In the genomic region with DNA sequence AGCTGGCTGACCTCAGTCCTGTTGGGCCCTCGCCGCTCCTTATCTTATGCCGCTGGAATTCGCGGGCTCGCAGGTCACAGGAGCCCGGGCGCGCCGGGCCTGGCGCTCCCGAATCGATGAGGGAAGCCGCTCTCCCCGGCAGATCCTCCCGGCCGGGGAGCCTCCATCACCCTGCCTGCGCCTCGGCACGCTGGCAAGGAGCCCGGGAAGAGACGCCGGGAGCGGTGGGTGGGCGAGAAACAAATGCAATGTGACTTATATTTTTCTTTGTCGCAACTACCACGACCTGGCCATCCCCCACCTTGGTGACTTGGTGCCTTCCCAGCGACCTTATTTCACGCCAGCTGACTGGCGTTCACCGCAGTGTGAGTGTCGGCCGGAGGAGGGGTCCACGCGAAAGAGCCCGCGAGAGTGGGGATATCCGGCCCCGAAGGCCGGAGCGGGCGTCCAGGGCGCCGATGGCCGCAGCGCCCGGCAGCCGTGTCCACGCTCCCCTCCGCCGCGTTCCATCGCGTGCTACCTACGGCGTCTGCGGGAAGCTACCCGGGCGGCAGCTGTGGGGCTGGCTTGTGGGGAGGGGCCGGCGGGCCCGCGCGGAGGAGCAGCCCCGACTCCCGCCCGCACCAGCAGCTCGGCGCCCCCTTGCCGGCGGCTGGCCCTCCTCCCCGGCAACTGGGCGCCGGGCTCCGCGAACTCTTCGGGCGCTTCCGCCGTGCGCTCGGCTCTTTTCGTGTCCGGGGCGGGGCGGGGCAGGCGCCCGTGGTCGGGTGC, we compare ENCODE assay signal across 1 cellular context.
TF ChIP-seq lines count a peak whose summit lies in the region.

No MANE protein-coding gene starts in this region.

TF ChIP-seq in HepG2, 621 proteins besides CTCF, POLR2A, EP300 and RAD21 (continued from another document and continues in another):
- peak; percentile 18; the same call in 1 of the 2 replicates for TF ChIP-seq ARHGAP35 (CRISPR knock-in tag; IDR thresholded peaks at IDR 0.05; ENCODE audit: borderline replicate concordance)
- TF ChIP-seq, protein P1, sequence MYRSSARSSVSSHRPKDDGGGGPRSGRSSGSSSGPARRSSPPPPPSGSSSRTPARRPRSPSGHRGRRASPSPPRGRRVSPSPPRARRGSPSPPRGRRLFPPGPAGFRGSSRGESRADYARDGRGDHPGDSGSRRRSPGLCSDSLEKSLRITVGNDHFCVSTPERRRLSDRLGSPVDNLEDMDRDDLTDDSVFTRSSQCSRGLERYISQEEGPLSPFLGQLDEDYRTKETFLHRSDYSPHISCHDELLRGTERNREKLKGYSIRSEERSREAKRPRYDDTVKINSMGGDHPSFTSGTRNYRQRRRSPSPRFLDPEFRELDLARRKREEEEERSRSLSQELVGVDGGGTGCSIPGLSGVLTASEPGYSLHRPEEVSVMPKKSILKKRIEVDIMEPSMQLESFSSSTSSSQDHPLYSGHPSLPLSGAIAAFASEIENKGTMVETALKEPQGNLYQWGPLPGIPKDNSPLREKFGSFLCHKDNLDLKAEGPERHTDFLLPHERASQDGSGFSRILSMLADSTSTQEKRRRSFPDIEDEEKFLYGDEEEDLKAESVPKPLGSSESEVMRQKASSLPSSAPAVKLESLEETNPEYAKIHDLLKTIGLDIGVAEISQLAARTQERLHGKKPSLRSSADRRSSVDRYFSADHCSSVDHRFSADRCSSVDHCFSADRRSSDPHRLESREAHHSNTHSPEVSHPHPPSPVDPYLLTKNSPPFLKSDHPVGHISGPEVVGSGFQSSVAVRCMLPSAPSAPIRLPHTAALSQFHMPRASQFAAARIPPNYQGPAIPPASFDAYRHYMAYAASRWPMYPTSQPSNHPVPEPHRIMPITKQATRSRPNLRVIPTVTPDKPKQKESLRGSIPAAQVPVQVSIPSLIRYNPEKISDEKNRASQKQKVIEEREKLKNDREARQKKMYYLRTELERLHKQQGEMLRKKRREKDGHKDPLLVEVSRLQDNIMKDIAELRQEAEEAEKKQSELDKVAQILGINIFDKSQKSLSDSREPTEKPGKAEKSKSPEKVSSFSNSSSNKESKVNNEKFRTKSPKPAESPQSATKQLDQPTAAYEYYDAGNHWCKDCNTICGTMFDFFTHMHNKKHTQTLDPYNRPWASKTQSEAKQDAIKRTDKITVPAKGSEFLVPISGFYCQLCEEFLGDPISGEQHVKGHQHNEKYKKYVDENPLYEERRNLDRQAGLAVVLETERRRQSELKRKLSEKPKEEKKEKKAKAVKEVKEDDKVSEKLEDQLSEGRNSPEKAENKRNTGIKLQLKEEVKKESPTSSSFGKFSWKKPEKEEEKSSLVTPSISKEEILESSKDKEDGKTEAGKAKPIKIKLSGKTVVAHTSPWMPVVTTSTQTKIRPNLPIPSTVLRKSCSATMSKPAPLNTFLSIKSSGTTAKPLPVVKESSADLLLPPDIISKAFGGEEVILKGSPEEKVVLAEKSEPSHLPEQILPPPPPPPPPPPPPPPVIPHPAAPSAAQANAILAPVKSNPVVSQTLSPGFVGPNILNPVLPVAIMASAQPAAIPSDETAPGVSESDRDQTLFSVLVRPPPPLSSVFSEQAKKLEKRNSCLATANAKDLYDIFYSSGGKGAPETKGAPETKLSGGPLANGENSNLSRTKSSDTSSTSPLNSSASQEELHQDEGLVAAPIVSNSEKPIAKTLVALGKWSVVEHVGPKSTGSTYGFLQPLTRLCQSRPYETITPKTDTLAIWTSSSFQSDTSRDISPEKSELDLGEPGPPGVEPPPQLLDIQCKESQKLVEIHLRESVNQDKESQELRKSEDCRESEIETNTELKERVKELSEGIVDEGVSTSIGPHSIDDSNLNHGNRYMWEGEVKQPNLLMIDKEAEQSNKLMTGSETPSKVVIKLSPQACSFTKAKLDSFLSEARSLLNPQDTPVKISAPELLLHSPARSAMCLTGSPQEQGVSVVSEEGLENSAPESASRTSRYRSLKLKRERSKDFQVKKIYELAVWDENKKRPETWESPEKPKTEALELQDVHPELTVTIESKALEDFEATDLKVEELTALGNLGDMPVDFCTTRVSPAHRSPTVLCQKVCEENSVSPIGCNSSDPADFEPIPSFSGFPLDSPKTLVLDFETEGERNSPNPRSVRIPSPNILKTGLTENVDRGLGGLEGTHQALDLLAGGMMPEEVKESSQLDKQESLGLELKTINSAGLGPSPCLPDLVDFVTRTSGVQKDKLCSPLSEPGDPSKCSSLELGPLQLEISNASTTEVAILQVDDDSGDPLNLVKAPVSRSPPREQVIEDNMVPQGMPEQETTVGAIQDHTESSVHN (CRISPR knock-in tag; IDR thresholded peaks at IDR 0.05): no peak
- TF ChIP-seq PHF5A (CRISPR knock-in tag; IDR thresholded peaks at IDR 0.05; ENCODE audit: low read depth, unreplicated experiment): no peak
- TF ChIP-seq ZNF296 (CRISPR knock-in tag; conservative IDR thresholded peaks at IDR 0.05): peak; percentile 67
- TF ChIP-seq, protein P2, sequence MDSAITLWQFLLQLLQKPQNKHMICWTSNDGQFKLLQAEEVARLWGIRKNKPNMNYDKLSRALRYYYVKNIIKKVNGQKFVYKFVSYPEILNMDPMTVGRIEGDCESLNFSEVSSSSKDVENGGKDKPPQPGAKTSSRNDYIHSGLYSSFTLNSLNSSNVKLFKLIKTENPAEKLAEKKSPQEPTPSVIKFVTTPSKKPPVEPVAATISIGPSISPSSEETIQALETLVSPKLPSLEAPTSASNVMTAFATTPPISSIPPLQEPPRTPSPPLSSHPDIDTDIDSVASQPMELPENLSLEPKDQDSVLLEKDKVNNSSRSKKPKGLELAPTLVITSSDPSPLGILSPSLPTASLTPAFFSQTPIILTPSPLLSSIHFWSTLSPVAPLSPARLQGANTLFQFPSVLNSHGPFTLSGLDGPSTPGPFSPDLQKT (CRISPR knock-in tag; IDR thresholded peaks at IDR 0.05; ENCODE audit: borderline replicate concordance): no peak
- TF ChIP-seq MYC (CRISPR knock-in tag; IDR thresholded peaks at IDR 0.05; ENCODE audit: borderline replicate concordance): peak; percentile 47
- no peak for TF ChIP-seq ZNF615 (CRISPR knock-in tag; IDR thresholded peaks at IDR 0.05; ENCODE audit: borderline replicate concordance)
- TF ChIP-seq ZFP36L2 (CRISPR knock-in tag; IDR thresholded peaks at IDR 0.05): no peak
- TF ChIP-seq ZEB1 (IDR thresholded peaks at IDR 0.05; ENCODE audit: insufficient replicate concordance, low read depth): peak; percentile 40
- TF ChIP-seq RFX3 (CRISPR knock-in tag; IDR thresholded peaks at IDR 0.05): no peak
- peak; percentile 25 to 46; a peak in 1 of 4 replicates for TF ChIP-seq NR2F1 (CRISPR knock-in tag; IDR thresholded peaks at IDR 0.05)
- TF ChIP-seq ZNF441 (CRISPR knock-in tag; IDR thresholded peaks at IDR 0.05; ENCODE audit: borderline replicate concordance): no peak
- no peak for TF ChIP-seq RCOR2 (CRISPR knock-in tag; IDR thresholded peaks at IDR 0.05)
- TF ChIP-seq ARNTL (CRISPR knock-in tag; IDR thresholded peaks at IDR 0.05): 0 out of 2 replicates have a peak, but pooled peaks have one; percentile 33
- TF ChIP-seq, protein P3, sequence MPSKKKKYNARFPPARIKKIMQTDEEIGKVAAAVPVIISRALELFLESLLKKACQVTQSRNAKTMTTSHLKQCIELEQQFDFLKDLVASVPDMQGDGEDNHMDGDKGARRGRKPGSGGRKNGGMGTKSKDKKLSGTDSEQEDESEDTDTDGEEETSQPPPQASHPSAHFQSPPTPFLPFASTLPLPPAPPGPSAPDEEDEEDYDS (CRISPR knock-in tag; IDR thresholded peaks at IDR 0.05): no peak; the same call in 1 of the 2 replicates
- TF ChIP-seq, protein P4, sequence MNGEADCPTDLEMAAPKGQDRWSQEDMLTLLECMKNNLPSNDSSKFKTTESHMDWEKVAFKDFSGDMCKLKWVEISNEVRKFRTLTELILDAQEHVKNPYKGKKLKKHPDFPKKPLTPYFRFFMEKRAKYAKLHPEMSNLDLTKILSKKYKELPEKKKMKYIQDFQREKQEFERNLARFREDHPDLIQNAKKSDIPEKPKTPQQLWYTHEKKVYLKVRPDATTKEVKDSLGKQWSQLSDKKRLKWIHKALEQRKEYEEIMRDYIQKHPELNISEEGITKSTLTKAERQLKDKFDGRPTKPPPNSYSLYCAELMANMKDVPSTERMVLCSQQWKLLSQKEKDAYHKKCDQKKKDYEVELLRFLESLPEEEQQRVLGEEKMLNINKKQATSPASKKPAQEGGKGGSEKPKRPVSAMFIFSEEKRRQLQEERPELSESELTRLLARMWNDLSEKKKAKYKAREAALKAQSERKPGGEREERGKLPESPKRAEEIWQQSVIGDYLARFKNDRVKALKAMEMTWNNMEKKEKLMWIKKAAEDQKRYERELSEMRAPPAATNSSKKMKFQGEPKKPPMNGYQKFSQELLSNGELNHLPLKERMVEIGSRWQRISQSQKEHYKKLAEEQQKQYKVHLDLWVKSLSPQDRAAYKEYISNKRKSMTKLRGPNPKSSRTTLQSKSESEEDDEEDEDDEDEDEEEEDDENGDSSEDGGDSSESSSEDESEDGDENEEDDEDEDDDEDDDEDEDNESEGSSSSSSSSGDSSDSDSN (CRISPR knock-in tag; IDR thresholded peaks at IDR 0.05): peak; percentile 91
- TF ChIP-seq RFX1 (IDR thresholded peaks at IDR 0.05): no peak
- TF ChIP-seq ZNF564 (CRISPR knock-in tag; IDR thresholded peaks at IDR 0.05): no peak; the same call in 1 of the 2 replicates
- no peak for TF ChIP-seq ZNF17 (CRISPR knock-in tag; IDR thresholded peaks at IDR 0.05)
- TF ChIP-seq KLF12 (CRISPR knock-in tag; IDR thresholded peaks at IDR 0.05; ENCODE audit: borderline replicate concordance): 0 out of 2 replicates have a peak, but pooled peaks have one; percentile 21
- TF ChIP-seq, protein P5, sequence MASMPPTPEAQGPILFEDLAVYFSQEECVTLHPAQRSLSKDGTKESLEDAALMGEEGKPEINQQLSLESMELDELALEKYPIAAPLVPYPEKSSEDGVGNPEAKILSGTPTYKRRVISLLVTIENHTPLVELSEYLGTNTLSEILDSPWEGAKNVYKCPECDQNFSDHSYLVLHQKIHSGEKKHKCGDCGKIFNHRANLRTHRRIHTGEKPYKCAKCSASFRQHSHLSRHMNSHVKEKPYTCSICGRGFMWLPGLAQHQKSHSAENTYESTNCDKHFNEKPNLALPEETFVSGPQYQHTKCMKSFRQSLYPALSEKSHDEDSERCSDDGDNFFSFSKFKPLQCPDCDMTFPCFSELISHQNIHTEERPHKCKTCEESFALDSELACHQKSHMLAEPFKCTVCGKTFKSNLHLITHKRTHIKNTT (CRISPR knock-in tag; IDR thresholded peaks at IDR 0.05): no peak
- no peak for TF ChIP-seq TEAD2 (CRISPR knock-in tag; IDR thresholded peaks at IDR 0.05)
- no peak for TF ChIP-seq ZNF83 (CRISPR knock-in tag; IDR thresholded peaks at IDR 0.05; ENCODE audit: borderline replicate concordance)
- no peak for TF ChIP-seq SMYD3 (CRISPR knock-in tag; IDR thresholded peaks at IDR 0.05)
- TF ChIP-seq, protein P6, sequence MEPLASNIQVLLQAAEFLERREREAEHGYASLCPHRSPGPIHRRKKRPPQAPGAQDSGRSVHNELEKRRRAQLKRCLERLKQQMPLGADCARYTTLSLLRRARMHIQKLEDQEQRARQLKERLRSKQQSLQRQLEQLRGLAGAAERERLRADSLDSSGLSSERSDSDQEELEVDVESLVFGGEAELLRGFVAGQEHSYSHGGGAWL (CRISPR knock-in tag; IDR thresholded peaks at IDR 0.05): peak; percentile 53; the same call in 1 of the 2 replicates
- TF ChIP-seq BRCA1 (CRISPR knock-in tag; IDR thresholded peaks at IDR 0.05): no peak
- no peak for TF ChIP-seq ZNF3 (CRISPR knock-in tag; IDR thresholded peaks at IDR 0.05)
- TF ChIP-seq NFKB2 (CRISPR knock-in tag; IDR thresholded peaks at IDR 0.05; ENCODE audit: borderline replicate concordance): peak; percentile 74; the same call in 1 of the 2 replicates
- TF ChIP-seq ZNF777 (CRISPR knock-in tag; IDR thresholded peaks at IDR 0.05): peak; percentile 81
- TF ChIP-seq, protein P7, sequence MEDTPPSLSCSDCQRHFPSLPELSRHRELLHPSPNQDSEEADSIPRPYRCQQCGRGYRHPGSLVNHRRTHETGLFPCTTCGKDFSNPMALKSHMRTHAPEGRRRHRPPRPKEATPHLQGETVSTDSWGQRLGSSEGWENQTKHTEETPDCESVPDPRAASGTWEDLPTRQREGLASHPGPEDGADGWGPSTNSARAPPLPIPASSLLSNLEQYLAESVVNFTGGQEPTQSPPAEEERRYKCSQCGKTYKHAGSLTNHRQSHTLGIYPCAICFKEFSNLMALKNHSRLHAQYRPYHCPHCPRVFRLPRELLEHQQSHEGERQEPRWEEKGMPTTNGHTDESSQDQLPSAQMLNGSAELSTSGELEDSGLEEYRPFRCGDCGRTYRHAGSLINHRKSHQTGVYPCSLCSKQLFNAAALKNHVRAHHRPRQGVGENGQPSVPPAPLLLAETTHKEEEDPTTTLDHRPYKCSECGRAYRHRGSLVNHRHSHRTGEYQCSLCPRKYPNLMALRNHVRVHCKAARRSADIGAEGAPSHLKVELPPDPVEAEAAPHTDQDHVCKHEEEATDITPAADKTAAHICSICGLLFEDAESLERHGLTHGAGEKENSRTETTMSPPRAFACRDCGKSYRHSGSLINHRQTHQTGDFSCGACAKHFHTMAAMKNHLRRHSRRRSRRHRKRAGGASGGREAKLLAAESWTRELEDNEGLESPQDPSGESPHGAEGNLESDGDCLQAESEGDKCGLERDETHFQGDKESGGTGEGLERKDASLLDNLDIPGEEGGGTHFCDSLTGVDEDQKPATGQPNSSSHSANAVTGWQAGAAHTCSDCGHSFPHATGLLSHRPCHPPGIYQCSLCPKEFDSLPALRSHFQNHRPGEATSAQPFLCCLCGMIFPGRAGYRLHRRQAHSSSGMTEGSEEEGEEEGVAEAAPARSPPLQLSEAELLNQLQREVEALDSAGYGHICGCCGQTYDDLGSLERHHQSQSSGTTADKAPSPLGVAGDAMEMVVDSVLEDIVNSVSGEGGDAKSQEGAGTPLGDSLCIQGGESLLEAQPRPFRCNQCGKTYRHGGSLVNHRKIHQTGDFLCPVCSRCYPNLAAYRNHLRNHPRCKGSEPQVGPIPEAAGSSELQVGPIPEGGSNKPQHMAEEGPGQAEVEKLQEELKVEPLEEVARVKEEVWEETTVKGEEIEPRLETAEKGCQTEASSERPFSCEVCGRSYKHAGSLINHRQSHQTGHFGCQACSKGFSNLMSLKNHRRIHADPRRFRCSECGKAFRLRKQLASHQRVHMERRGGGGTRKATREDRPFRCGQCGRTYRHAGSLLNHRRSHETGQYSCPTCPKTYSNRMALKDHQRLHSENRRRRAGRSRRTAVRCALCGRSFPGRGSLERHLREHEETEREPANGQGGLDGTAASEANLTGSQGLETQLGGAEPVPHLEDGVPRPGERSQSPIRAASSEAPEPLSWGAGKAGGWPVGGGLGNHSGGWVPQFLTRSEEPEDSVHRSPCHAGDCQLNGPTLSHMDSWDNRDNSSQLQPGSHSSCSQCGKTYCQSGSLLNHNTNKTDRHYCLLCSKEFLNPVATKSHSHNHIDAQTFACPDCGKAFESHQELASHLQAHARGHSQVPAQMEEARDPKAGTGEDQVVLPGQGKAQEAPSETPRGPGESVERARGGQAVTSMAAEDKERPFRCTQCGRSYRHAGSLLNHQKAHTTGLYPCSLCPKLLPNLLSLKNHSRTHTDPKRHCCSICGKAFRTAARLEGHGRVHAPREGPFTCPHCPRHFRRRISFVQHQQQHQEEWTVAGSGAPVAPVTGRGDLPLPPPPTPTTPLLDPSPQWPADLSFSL (CRISPR knock-in tag; IDR thresholded peaks at IDR 0.05): no peak
- peak; percentile 47; the same call in 1 of the 2 replicates for TF ChIP-seq POGZ (CRISPR knock-in tag; IDR thresholded peaks at IDR 0.05)
- no peak for TF ChIP-seq FOXO1 (CRISPR knock-in tag; IDR thresholded peaks at IDR 0.05)
- no peak for TF ChIP-seq MED13 (CRISPR knock-in tag; IDR thresholded peaks at IDR 0.05)
- no peak for TF ChIP-seq POLR2AphosphoS2 (IDR thresholded peaks at IDR 0.05; ENCODE audit: low read depth, low read length)
- TF ChIP-seq KDM3A (CRISPR knock-in tag; IDR thresholded peaks at IDR 0.05; ENCODE audit: low read depth): no peak
- no peak for TF ChIP-seq ZNF678 (CRISPR knock-in tag; IDR thresholded peaks at IDR 0.05)
- no peak for TF ChIP-seq PAWR (CRISPR knock-in tag; IDR thresholded peaks at IDR 0.05; ENCODE audit: borderline replicate concordance)
- no peak for TF ChIP-seq KLF15 (CRISPR knock-in tag; IDR thresholded peaks at IDR 0.05; ENCODE audit: borderline replicate concordance)
